Comparison of ENCODE assay signal across 12 cellular contexts in genomic region chr3:120052685-120053084, GRCh38. TPM values are rescaled to one million over a fixed set of nuclear protein-coding genes. Genes with fewer than 3 reads are reported as not detected.
DNase-seq lines count a peak whose midpoint lies in the region; ATAC-seq and TF ChIP-seq lines count a peak whose summit lies in the region.
"Had no signal": no experiment of that assay in that cellular context is flagged by ENCODE, and none has a peak within 500 bp of the region (broad histone marks: within the 10 kb centered on the region; RNA-seq: fewer than 3 reads in every experiment).

No MANE protein-coding gene starts in this region.

- DNase-seq in CD4-positive, alpha-beta T cell: no peak
- no peak for DNase-seq in central memory CD8-positive, alpha-beta T cell (ENCODE audit: low spot score in 2 of 2)
- DNase-seq in activated gamma-delta T cell (lab: John Stamatoyannopoulos, UW) (no peak), cortex of kidney (lab: John Stamatoyannopoulos, UW) (no peak)
- DNase-seq: cerebellar nuclear complex, NCI-H2227 treated with DMSO at 0.1 percent for 48 hours had no signal

- H3K4me1 Mint-ChIP-seq in CD4-positive, alpha-beta T cell (ENCODE audit: low read depth): peaks cover 85% of the 10 kb centered on the region
- peaks cover 73% of the 10 kb centered on the region for H3K4me1 Mint-ChIP-seq in central memory CD8-positive, alpha-beta T cell

- no peak overlapping the region for H3K4me3 ChIP-seq in gastroesophageal sphincter
- H3K4me3 ChIP-seq: hepatocyte had no signal

- POLR2A ChIA-PET in CD4-positive, alpha-beta T cell (lab: Charles Lee): interaction anchor here (2.5 kb wide), 1 partner anchor 42 kb away, joined by 19 read pairs; the partner anchor contains the start of gene GSK3B

- H3K36me3 ChIP-seq in gastroesophageal sphincter: no peaks in the 10 kb centered on the region

- no peak for TF ChIP-seq EP300 in gastroesophageal sphincter (IDR thresholded peaks at IDR 0.05)

- WGBS in gastroesophageal sphincter (ENCODE audit: low coverage in 1 of 2), 2 donors: 74 to 89% methylated on average over 2 to 3 of the region's 3 CpGs

- CTCF ChIA-PET in CD4-positive, alpha-beta T cell (lab: Charles Lee): interaction anchor here (0.6 kb wide), 1 partner anchor 1779 kb away, joined by 3 read pairs; no protein-coding TSS in a partner anchor

- no peaks in the 10 kb centered on the region for H3K27me3 Mint-ChIP-seq in CD4-positive, alpha-beta T cell
- no peaks in the 10 kb centered on the region for H3K27me3 Mint-ChIP-seq in central memory CD8-positive, alpha-beta T cell

- H3K4me3 Mint-ChIP-seq in CD4-positive, alpha-beta T cell: peak overlapping the region; percentile 23
- peak overlapping the region; percentile 25 for H3K4me3 Mint-ChIP-seq in central memory CD8-positive, alpha-beta T cell
- H3K4me3 Mint-ChIP-seq: mesothelial cell of epicardium had no signal

- no peaks in the 10 kb centered on the region for H3K9me3 ChIP-seq in CD4-positive, alpha-beta T cell (ENCODE audit: control insufficient read depth, low read length)
- H3K9me3 ChIP-seq in gastroesophageal sphincter: no peaks in the 10 kb centered on the region

- H3K4me1 ChIP-seq in gastroesophageal sphincter: peaks cover 8 to 43% (median 16%) of the 10 kb centered on the region in 3 donors

- H3K9me3 Mint-ChIP-seq in CD4-positive, alpha-beta T cell: peaks cover 6% of the 10 kb centered on the region
- H3K9me3 Mint-ChIP-seq in central memory CD8-positive, alpha-beta T cell: peaks cover 10% of the 10 kb centered on the region

- intact Hi-C loops in CD4-positive, alpha-beta T cell (cut with DNase I, micrococcal nuclease): loop anchor here in 1 of 2 experiments (5.0 kb wide), 1 partner anchor 40 kb away; the partner anchor contains the start of gene GSK3B

- no peak for TF ChIP-seq POLR2A in gastroesophageal sphincter (IDR thresholded peaks at IDR 0.05)

- no peak overlapping the region for H3K27ac ChIP-seq in CD4-positive, alpha-beta T cell (ENCODE audit: low read depth, low read length)
- no peak overlapping the region for H3K27ac ChIP-seq in gastroesophageal sphincter
- H3K27ac ChIP-seq: hepatocyte had no signal

- H3K27ac Mint-ChIP-seq in CD4-positive, alpha-beta T cell: peak overlapping the region; percentile 34
- H3K27ac Mint-ChIP-seq in central memory CD8-positive, alpha-beta T cell (ENCODE audit: low read depth): peak overlapping the region; percentile 54
- H3K27ac Mint-ChIP-seq: mesothelial cell of epicardium had no signal

- peaks cover 30% of the 10 kb centered on the region for H3K36me3 Mint-ChIP-seq in CD4-positive, alpha-beta T cell (ENCODE audit: low read depth)
- peaks cover 2% of the 10 kb centered on the region for H3K36me3 Mint-ChIP-seq in central memory CD8-positive, alpha-beta T cell (ENCODE audit: insufficient read depth)

- TF ChIP-seq CTCF in CD4-positive, alpha-beta T cell (IDR thresholded peaks at IDR 0.05): no peak
- TF ChIP-seq CTCF in gastroesophageal sphincter (IDR thresholded peaks at IDR 0.05): no peak

- H3K27me3 ChIP-seq in CD4-positive, alpha-beta T cell (ENCODE audit: control insufficient read depth, insufficient read depth, low read length): no peaks in the 10 kb centered on the region
- H3K27me3 ChIP-seq in gastroesophageal sphincter: no peaks in the 10 kb centered on the region
- H3K27me3 ChIP-seq: hepatocyte had no signal

- ATAC-seq in CD4-positive, alpha-beta T cell (ENCODE audit: poor library complexity): no peak
- ATAC-seq in GM19397 (IDR thresholded peaks at IDR 0.05; ENCODE audit: unreplicated experiment) (peak; percentile 30), HG03196 (IDR thresholded peaks at IDR 0.05; ENCODE audit: unreplicated experiment) (peak; percentile 40), gastroesophageal sphincter (no peak), HG03565 (IDR thresholded peaks at IDR 0.05; ENCODE audit: unreplicated experiment) (no peak)
- ATAC-seq in central memory CD8-positive, alpha-beta T cell (replicated peaks; ENCODE audit: extremely low read depth, poor library complexity, severe bottlenecking): peak; percentile 29

RNA-seq across cellular contexts. Expression of gene GSK3B, which starts 41.6 kb away (rescaled TPM):
- total RNA-seq in CD4-positive, alpha-beta T cell: 10 to 100 TPM; 27.9 to 29.1 TPM
- total RNA-seq in gastroesophageal sphincter: 10 to 100 TPM; 32.7 to 40.6 (median 34.6) TPM

Comparison
In these comparisons a context has a peak if more than half of its experiments do, and no peak if none do; other contexts are left out.
1. ATAC-seq: peak in GM19397 (single experiment), HG03196 (single experiment) and central memory CD8-positive, alpha-beta T cell (single experiment); none in CD4-positive, alpha-beta T cell (single experiment), gastroesophageal sphincter (single experiment) and HG03565 (single experiment).